8 cellular contexts compared by ENCODE assay signal in the genomic region with DNA sequence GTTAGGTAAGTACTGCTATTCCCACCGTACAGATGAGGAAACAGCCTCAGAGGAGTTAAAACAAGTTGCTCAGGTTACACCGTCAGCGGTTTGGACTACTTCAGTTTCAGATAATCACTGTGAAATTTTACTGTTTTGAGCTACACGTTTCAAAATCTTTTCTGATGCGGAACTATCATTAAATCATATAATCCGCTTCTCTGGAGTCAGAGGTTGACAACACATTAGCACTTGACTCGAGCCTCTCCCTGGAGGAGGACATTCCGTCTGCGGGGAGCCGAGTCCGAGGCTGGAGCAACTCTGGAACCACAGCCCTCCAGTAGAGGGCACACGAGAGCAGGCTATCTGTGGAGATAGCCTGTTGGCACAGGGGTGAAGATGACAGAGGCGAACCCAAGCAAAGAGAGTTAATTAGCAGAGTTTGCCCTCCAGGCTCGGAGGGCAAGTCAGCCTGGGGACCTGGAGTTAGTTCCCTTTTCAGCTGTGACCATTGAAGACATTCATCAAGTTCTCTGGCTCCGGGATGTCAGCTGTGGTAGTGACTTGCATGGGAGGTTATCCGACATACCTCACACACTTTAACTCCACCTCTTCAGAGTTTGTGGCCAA.
DNase-seq lines count a peak whose midpoint lies in the region; ATAC-seq, FAIRE-seq and TF ChIP-seq lines count a peak whose summit lies in the region.

No MANE protein-coding gene starts in this region.

- H3K27me3 ChIP-seq in K562 (ENCODE audit: control insufficient read depth in 2 of 2, insufficient read depth in 2 of 2, low read length in 2 of 2), result peaks cover 2 to 29% of the 10 kb centered on the region in 2 experiments; a peak in 2 of 5 replicates

- in situ Hi-C loops in K562 (cut with MboI), result loop anchor here (10.0 kb wide), 1 partner anchor 205 kb away; no protein-coding TSS in a partner anchor

- no peak overlapping the region for H3K27ac ChIP-seq in K562 (ENCODE audit: extremely low read depth, low read depth, low read length)

- CTCF ChIA-PET in K562 (lab: Yijun Ruan, JAX; ENCODE audit: low intra/inter-chr PET ratio), result interaction anchor here (1.0 to 1.9 kb wide), 3 partner anchors 125 to 297 kb away, joined by 3 to 8 read pairs (median 7); no protein-coding TSS in a partner anchor

- ATAC-seq in HG02678 (IDR thresholded peaks at IDR 0.05; ENCODE audit: unreplicated experiment) (peak; percentile 72), K562 (peak; percentile 98)

- H3K36me3 ChIP-seq in K562 (ENCODE audit: control insufficient read depth, insufficient read depth, low read length), result no peaks in the 10 kb centered on the region

- intact Hi-C loops in K562 (cut with micrococcal nuclease), result loop anchor here (1.0 to 10.0 kb wide), 4 partner anchors 105 to 297 kb away; no protein-coding TSS in a partner anchor

- DNase-seq in NCI-H510A treated with DMSO at 0.1 percent for 48 hours (lab: John Stamatoyannopoulos, UW) (peak; percentile 18), NCI-H510A (lab: John Stamatoyannopoulos, UW) (no peak), NCI-H146 (lab: John Stamatoyannopoulos, UW) (peak; percentile 53), UCSD-AML1 (lab: John Stamatoyannopoulos, UW; ENCODE audit: unreplicated experiment) (peak; percentile 69), K562 (ENCODE audit: extremely low read depth in 1 of 4, low spot score in 3 of 4) (peak; percentile 50 to 76 (median 60)), iPS-NIHi11 (ENCODE audit: low spot score) (peak; percentile 78)
- DNase-seq in stimulated activated CD4-positive, alpha-beta T cell treated with anti-CD3 and anti-CD28 coated beads, Interleukin-15, amount 100 ng/mL, for 1 hour (ENCODE audit: low read depth in 1 of 2, low spot score in 1 of 2), result peak; percentile 40 to 62

- TF ChIP-seq EP300 in K562 (IDR thresholded peaks at IDR 0.05; ENCODE audit: low read length), result no peak

- no peak overlapping the region for H3K9ac ChIP-seq in K562 (ENCODE audit: insufficient read depth in 1 of 2, low read depth in 2 of 2, low read length in 2 of 2)

- TF ChIP-seq POLR2A in K562 (conservative IDR thresholded peaks at IDR 0.05), result no peak

- H3K9me1 ChIP-seq in K562 (ENCODE audit: control insufficient read depth, insufficient read depth, low read length), result peaks cover 3% of the 10 kb centered on the region

- no peak overlapping the region for H3K4me2 ChIP-seq in K562 (ENCODE audit: insufficient read depth, low read length)

- WGBS in K562 (ENCODE audit: insufficient coverage, low coverage, missing lambda C conversion rate), result 7% methylated on average over 16 of the region's 16 CpGs

- H3K4me1 ChIP-seq in K562 (replicated peaks in 1 of 2; ENCODE audit: control insufficient read depth in 2 of 2, insufficient read depth in 2 of 2, low read length in 2 of 2), result peaks cover 7% of the 10 kb centered on the region in 2 experiments; a peak in 3 of 5 replicates

- POLR2A ChIA-PET in K562 (lab: Yijun Ruan, JAX), result no interaction called here

- no peak overlapping the region for H3K4me3 ChIP-seq in K562

- TF ChIP-seq RAD21 in K562 (CRISPR knock-in tag; conservative IDR thresholded peaks at IDR 0.05 in 1 of 2, IDR thresholded peaks at IDR 0.05 in 1 of 2), result peak; percentile 47 to 73

- no peaks in the 10 kb centered on the region for H3K79me2 ChIP-seq in K562 (ENCODE audit: control insufficient read depth, insufficient read depth, low read length)

- peak; percentile 86 for FAIRE-seq in K562 (lab: Jason Lieb, UNC)

- H2AFZ ChIP-seq in K562 (ENCODE audit: low read depth, low read length), result no peak overlapping the region

- no TSS peak for BruUV-seq in K562 (replicated peaks; lab: Mats Ljungman, UMichigan)

- H4K20me1 ChIP-seq in K562 (replicated peaks; ENCODE audit: control insufficient read depth, insufficient read depth, low read length), result peaks cover 31% of the 10 kb centered on the region

- TF ChIP-seq CTCF in K562 (IDR thresholded peaks at IDR 0.05 in 2 of 3, conservative IDR thresholded peaks at IDR 0.05 in 1 of 3; ENCODE audit: insufficient read depth in 2 of 3, low read depth in 1 of 3, low read length in 3 of 3), result peak; percentile 79 to 92 (median 80)

- H3K9me3 ChIP-seq in K562 (replicated peaks; ENCODE audit: control insufficient read depth, insufficient read depth, low read depth, low read length), result no peaks in the 10 kb centered on the region

TF ChIP-seq in K562, 482 proteins besides CTCF, POLR2A, EP300 and RAD21:
- TF ChIP-seq RNF2 (IDR thresholded peaks at IDR 0.05) (no peak), ZC3H8 (IDR thresholded peaks at IDR 0.05) (no peak), SMC3 (conservative IDR thresholded peaks at IDR 0.05; ENCODE audit: insufficient read depth, low read depth, low read length) (peak; percentile 51), TCF3 (CRISPR knock-in tag; IDR thresholded peaks at IDR 0.05) (no peak), NRF1 (conservative IDR thresholded peaks at IDR 0.05 in 1 of 2, IDR thresholded peaks at IDR 0.05 in 1 of 2) (no peak), HEY1 (CRISPR knock-in tag; IDR thresholded peaks at IDR 0.05; ENCODE audit: borderline replicate concordance) (no peak), ATF1 (CRISPR knock-in tag; IDR thresholded peaks at IDR 0.05) (no peak), ATF1 (tag; IDR thresholded peaks at IDR 0.05) (0 out of 2 replicates have a peak, but pooled peaks have one; percentile 13), BCL6 (CRISPR knock-in tag; IDR thresholded peaks at IDR 0.05) (no peak)
- TF ChIP-seq, protein P1, sequence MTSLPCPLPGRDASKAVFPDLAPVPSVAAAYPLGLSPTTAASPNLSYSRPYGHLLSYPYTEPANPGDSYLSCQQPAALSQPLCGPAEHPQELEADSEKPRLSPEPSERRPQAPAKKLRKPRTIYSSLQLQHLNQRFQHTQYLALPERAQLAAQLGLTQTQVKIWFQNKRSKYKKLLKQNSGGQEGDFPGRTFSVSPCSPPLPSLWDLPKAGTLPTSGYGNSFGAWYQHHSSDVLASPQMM (CRISPR knock-in tag; IDR thresholded peaks at IDR 0.05), result no peak
- TF ChIP-seq, protein P2, sequence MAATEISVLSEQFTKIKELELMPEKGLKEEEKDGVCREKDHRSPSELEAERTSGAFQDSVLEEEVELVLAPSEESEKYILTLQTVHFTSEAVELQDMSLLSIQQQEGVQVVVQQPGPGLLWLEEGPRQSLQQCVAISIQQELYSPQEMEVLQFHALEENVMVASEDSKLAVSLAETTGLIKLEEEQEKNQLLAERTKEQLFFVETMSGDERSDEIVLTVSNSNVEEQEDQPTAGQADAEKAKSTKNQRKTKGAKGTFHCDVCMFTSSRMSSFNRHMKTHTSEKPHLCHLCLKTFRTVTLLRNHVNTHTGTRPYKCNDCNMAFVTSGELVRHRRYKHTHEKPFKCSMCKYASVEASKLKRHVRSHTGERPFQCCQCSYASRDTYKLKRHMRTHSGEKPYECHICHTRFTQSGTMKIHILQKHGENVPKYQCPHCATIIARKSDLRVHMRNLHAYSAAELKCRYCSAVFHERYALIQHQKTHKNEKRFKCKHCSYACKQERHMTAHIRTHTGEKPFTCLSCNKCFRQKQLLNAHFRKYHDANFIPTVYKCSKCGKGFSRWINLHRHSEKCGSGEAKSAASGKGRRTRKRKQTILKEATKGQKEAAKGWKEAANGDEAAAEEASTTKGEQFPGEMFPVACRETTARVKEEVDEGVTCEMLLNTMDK (IDR thresholded peaks at IDR 0.05; ENCODE audit: borderline replicate concordance, insufficient read depth, low read depth, low read length, poor library complexity, severe bottlenecking), result peak; percentile 46
- TF ChIP-seq, protein P3, sequence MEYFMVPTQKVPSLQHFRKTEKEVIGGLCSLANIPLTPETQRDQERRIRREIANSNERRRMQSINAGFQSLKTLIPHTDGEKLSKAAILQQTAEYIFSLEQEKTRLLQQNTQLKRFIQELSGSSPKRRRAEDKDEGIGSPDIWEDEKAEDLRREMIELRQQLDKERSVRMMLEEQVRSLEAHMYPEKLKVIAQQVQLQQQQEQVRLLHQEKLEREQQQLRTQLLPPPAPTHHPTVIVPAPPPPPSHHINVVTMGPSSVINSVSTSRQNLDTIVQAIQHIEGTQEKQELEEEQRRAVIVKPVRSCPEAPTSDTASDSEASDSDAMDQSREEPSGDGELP (CRISPR knock-in tag; IDR thresholded peaks at IDR 0.05; ENCODE audit: borderline replicate concordance), result peak; percentile 40; the same call in 1 of the 2 replicates
- TF ChIP-seq, protein P4, sequence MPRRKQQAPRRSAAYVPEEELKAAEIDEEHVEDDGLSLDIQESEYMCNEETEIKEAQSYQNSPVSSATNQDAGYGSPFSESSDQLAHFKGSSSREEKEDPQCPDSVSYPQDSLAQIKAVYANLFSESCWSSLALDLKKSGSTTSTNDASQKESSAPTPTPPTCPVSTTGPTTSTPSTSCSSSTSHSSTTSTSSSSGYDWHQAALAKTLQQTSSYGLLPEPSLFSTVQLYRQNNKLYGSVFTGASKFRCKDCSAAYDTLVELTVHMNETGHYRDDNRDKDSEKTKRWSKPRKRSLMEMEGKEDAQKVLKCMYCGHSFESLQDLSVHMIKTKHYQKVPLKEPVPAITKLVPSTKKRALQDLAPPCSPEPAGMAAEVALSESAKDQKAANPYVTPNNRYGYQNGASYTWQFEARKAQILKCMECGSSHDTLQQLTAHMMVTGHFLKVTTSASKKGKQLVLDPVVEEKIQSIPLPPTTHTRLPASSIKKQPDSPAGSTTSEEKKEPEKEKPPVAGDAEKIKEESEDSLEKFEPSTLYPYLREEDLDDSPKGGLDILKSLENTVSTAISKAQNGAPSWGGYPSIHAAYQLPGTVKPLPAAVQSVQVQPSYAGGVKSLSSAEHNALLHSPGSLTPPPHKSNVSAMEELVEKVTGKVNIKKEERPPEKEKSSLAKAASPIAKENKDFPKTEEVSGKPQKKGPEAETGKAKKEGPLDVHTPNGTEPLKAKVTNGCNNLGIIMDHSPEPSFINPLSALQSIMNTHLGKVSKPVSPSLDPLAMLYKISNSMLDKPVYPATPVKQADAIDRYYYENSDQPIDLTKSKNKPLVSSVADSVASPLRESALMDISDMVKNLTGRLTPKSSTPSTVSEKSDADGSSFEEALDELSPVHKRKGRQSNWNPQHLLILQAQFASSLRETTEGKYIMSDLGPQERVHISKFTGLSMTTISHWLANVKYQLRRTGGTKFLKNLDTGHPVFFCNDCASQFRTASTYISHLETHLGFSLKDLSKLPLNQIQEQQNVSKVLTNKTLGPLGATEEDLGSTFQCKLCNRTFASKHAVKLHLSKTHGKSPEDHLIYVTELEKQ (CRISPR knock-in tag; IDR thresholded peaks at IDR 0.05), result no peak
